In the genomic region with DNA sequence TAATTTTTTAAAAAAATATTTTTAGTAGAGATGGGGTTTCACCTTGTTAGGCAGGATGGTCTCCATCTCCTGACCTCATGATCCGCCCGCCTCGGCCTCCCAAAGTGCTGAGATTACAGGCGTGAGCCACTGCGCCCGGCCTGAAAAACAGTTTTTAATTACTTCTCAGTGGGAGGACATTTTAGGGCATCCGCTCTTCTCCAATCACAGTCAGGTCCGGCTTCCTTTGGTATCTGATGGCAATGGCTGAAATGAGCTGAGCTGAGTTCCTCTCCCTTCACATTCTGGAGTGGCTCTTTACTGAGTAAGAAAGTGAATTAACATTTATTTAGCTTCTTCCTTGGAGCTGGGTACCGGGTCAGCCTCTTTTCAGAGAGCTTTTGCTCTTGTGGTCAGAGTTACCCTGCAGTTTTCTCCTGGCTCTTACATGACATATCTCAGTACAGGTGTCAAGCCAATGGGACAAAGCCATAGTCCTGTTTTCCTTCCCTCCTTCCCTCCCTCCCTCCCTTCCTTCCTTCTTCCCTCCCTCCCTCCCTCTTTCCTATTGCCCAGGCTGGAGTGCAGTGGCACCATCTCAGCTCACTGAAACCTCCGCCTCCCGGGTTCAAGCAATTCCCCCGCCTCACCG, we compare ENCODE assay signal across 9 cellular contexts. TPM values are rescaled to one million over a fixed set of nuclear protein-coding genes. Genes with fewer than 3 reads are reported as not detected.
DNase-seq lines count a peak whose midpoint lies in the region; ATAC-seq, FAIRE-seq and TF ChIP-seq lines count a peak whose summit lies in the region.
"Had no signal": no experiment of that assay in that cellular context is flagged by ENCODE, and none has a peak within 500 bp of the region (broad histone marks: within the 10 kb centered on the region; RNA-seq: fewer than 3 reads in every experiment).

No MANE protein-coding gene starts in this region.

- H3K9me3 ChIP-seq in left ventricle myocardium inferior (replicated peaks), result no peaks in the 10 kb centered on the region
- no peaks in the 10 kb centered on the region for H3K9me3 ChIP-seq in right cardiac atrium (ENCODE audit: control insufficient read depth, low read length)

- TF ChIP-seq CTCF in left ventricle myocardium inferior (IDR thresholded peaks at IDR 0.05; ENCODE audit: borderline replicate concordance), result no peak
- TF ChIP-seq CTCF in type B pancreatic cell (conservative IDR thresholded peaks at IDR 0.05), result no peak
- no peak for TF ChIP-seq CTCF in foreskin keratinocyte (conservative IDR thresholded peaks at IDR 0.05)

- WGBS in right cardiac atrium, result 66% methylated on average over 13 of the region's 13 CpGs

- peaks cover 17% of the 10 kb centered on the region for H3K4me1 Mint-ChIP-seq in activated naive CD8-positive, alpha-beta T cell treated with anti-CD3 and anti-CD28 coated beads for 36 hours
- peaks cover 7% of the 10 kb centered on the region for H3K4me1 Mint-ChIP-seq in type B pancreatic cell (ENCODE audit: unreplicated experiment)

- intact Hi-C loops in left ventricle myocardium inferior (cut with micrococcal nuclease), result no loop called here
- intact Hi-C loops in right cardiac atrium (cut with DNase I), result no loop called here

- peak overlapping the region; percentile 96 for H3K27ac Mint-ChIP-seq in activated naive CD8-positive, alpha-beta T cell treated with anti-CD3 and anti-CD28 coated beads for 36 hours
- no peak overlapping the region for H3K27ac Mint-ChIP-seq in type B pancreatic cell

- no peak for FAIRE-seq in RCC 7860 (lab: Jason Lieb, UNC)
- FAIRE-seq: K562 had no signal

- H3K4me3 Mint-ChIP-seq in activated naive CD8-positive, alpha-beta T cell treated with anti-CD3 and anti-CD28 coated beads for 36 hours, result peak overlapping the region; percentile 93
- peak overlapping the region; percentile 94 for H3K4me3 Mint-ChIP-seq in type B pancreatic cell

- ATAC-seq in right cardiac atrium (no peak), GM21737 (IDR thresholded peaks at IDR 0.05; ENCODE audit: unreplicated experiment) (no peak), foreskin keratinocyte (no peak)

- H3K27ac ChIP-seq in left ventricle myocardium inferior (replicated peaks) (no peak overlapping the region), right cardiac atrium (ENCODE audit: low read length) (no peak overlapping the region), foreskin keratinocyte (no peak overlapping the region)

- peaks cover 46% of the 10 kb centered on the region for H3K4me1 ChIP-seq in left ventricle myocardium inferior
- no peaks in the 10 kb centered on the region for H3K4me1 ChIP-seq in right cardiac atrium (ENCODE audit: control insufficient read depth, insufficient read depth, low read length)
- H3K4me1 ChIP-seq in foreskin keratinocyte, result peaks cover 5% of the 10 kb centered on the region

- no peak for DNase-seq in left ventricle myocardium inferior
- DNase-seq in right cardiac atrium, result no peak
- DNase-seq in activated naive CD8-positive, alpha-beta T cell treated with anti-CD3 and anti-CD28 coated beads for 36 hours, result no peak
- peak; percentile 6 for DNase-seq in iris pigment epithelial cell (ENCODE audit: low read depth)
- no peak for DNase-seq in type B pancreatic cell (ENCODE audit: extremely low spot score, unreplicated experiment)
- no peak for DNase-seq in RCC 7860 (ENCODE audit: low spot score)
- no peak for DNase-seq in foreskin keratinocyte

- H3K27me3 Mint-ChIP-seq in activated naive CD8-positive, alpha-beta T cell treated with anti-CD3 and anti-CD28 coated beads for 36 hours, result no peaks in the 10 kb centered on the region
- H3K27me3 Mint-ChIP-seq in type B pancreatic cell, result peaks cover 4% of the 10 kb centered on the region

- H3K27me3 ChIP-seq in left ventricle myocardium inferior (ENCODE audit: low read depth), result no peaks in the 10 kb centered on the region
- no peaks in the 10 kb centered on the region for H3K27me3 ChIP-seq in right cardiac atrium (ENCODE audit: control insufficient read depth, insufficient read depth)
- no peaks in the 10 kb centered on the region for H3K27me3 ChIP-seq in foreskin keratinocyte

- H3K4me3 ChIP-seq in left ventricle myocardium inferior (peak overlapping the region; percentile 98), right cardiac atrium (ENCODE audit: low read length) (no peak overlapping the region)

- no peaks in the 10 kb centered on the region for H3K9me3 Mint-ChIP-seq in activated naive CD8-positive, alpha-beta T cell treated with anti-CD3 and anti-CD28 coated beads for 36 hours
- no peaks in the 10 kb centered on the region for H3K9me3 Mint-ChIP-seq in type B pancreatic cell

- H3K36me3 Mint-ChIP-seq in activated naive CD8-positive, alpha-beta T cell treated with anti-CD3 and anti-CD28 coated beads for 36 hours, result peaks cover 17% of the 10 kb centered on the region
- H3K36me3 Mint-ChIP-seq in type B pancreatic cell, result peaks cover 8% of the 10 kb centered on the region

- H3K36me3 ChIP-seq in left ventricle myocardium inferior, result peaks cover 24% of the 10 kb centered on the region

RNA-seq across cellular contexts. Expression of a gene that starts 1.1 kb away (rescaled TPM):
- total RNA-seq in left ventricle myocardium inferior (7.5 TPM), right cardiac atrium (10 to 100 TPM in 2 of 4 donors, 1 to 10 TPM in 2; 6.5 to 10.3 (median 8.7) TPM), type B pancreatic cell (ENCODE audit: low replicate concordance) (13.5 and 20.4 TPM in 2 replicates), foreskin keratinocyte (22.9 and 24.7 TPM in 2 replicates)
- polyA plus RNA-seq in right cardiac atrium (5.0 TPM), foreskin keratinocyte (15.8 and 19.2 TPM in 2 replicates)
- 10 to 100 TPM; 34.9 to 37.3 TPM for total RNA-seq in activated naive CD8-positive, alpha-beta T cell treated with anti-CD3 and anti-CD28 coated beads for 36 hours
